ENCODE assay signal across 12 cellular contexts in the genomic region with DNA sequence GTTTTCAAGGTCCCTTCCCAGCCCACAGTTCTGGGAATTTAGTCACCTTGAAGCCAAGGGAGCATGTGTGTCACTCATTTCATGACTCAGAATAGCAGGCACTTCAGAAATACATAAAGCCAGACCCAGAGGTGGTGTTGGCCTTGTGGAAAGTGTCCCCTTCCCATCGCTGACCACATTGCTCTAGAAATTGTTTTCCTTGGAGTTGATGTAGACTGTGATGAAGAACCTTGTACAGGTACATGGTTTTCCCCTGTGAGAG.
A peak's percentile ranks its signal among the peaks of the same experiment; 100 is the strongest.
DNase-seq lines count a peak whose midpoint lies in the region; ATAC-seq and TF ChIP-seq lines count a peak whose summit lies in the region.
"Had no signal": no experiment of that assay in that cellular context is flagged by ENCODE, and none has a peak within 500 bp of the region (broad histone marks: within the 10 kb centered on the region; RNA-seq: fewer than 3 reads in every experiment).

No MANE protein-coding gene starts in this region.

- peak overlapping the region; percentile 42 for H3K4me2 ChIP-seq in neural cell (ENCODE audit: low read length)

- no peak for TF ChIP-seq CTCF in neural cell (IDR thresholded peaks at IDR 0.05; ENCODE audit: poor library complexity, severe bottlenecking)

- H3K27ac Mint-ChIP-seq in central memory CD8-positive, alpha-beta T cell (ENCODE audit: low read depth), result no peak overlapping the region
- H3K27ac Mint-ChIP-seq in stimulated activated naive B cell treated with anti-CD40 and anti-IgM and Interleukin-4, amounts not matched to agents 10 μg/mL and 1 μg/mL and 100 μg/mL, for 72 hours, result no peak overlapping the region
- H3K27ac Mint-ChIP-seq: HFFc6 had no signal

- peaks cover 36% of the 10 kb centered on the region for H3K79me2 ChIP-seq in neural cell (replicated peaks; ENCODE audit: insufficient read depth, low read length)

- H3K4me3 ChIP-seq in neural cell (ENCODE audit: low read length), result peak overlapping the region; percentile 49

- DNase-seq in ACHN (peak; percentile 34), HK-2 (ENCODE audit: unreplicated experiment) (peak; percentile 0), hepatic stellate cell (ENCODE audit: low spot score) (no peak)
- no peak for DNase-seq in central memory CD8-positive, alpha-beta T cell (ENCODE audit: low spot score in 2 of 2)
- no peak for DNase-seq in stimulated activated naive B cell treated with anti-CD40 and anti-IgM and Interleukin-4, amounts not matched to agents 10 μg/mL and 1 μg/mL and 100 μg/mL, for 72 hours
- DNase-seq: HFFc6, left colon, NCI-H446 treated with DMSO at 0.1 percent for 48 hours had no signal

- peaks cover 69% of the 10 kb centered on the region for H3K4me1 Mint-ChIP-seq in central memory CD8-positive, alpha-beta T cell
- peaks cover 3 to 18% of the 10 kb centered on the region in 2 donors for H3K4me1 Mint-ChIP-seq in stimulated activated naive B cell treated with anti-CD40 and anti-IgM and Interleukin-4, amounts not matched to agents 10 μg/mL and 1 μg/mL and 100 μg/mL, for 72 hours

- no peaks in the 10 kb centered on the region for H3K9me2 ChIP-seq in neural cell (ENCODE audit: insufficient read depth, low read length)

- no peak overlapping the region for H2AFZ ChIP-seq in neural cell (ENCODE audit: low read depth, low read length)

- H3F3A ChIP-seq in neural cell (ENCODE audit: insufficient read depth, low read length, poor library complexity, severe bottlenecking), result no peaks in the 10 kb centered on the region

- H3K9me3 ChIP-seq in neural cell (ENCODE audit: low read length), result no peaks in the 10 kb centered on the region
- H3K9me3 ChIP-seq: neutrophil had no signal

- peak overlapping the region; percentile 80 for H3K27ac ChIP-seq in neural cell (ENCODE audit: low read length)
- H3K27ac ChIP-seq: neutrophil had no signal

- H3K4me3 Mint-ChIP-seq in central memory CD8-positive, alpha-beta T cell, result peak overlapping the region; percentile 16
- no peak overlapping the region for H3K4me3 Mint-ChIP-seq in stimulated activated naive B cell treated with anti-CD40 and anti-IgM and Interleukin-4, amounts not matched to agents 10 μg/mL and 1 μg/mL and 100 μg/mL, for 72 hours

- TF ChIP-seq EP300 in neural cell (conservative IDR thresholded peaks at IDR 0.05; ENCODE audit: poor library complexity, severe bottlenecking), result no peak

- H3K9me3 Mint-ChIP-seq in central memory CD8-positive, alpha-beta T cell, result no peaks in the 10 kb centered on the region
- H3K9me3 Mint-ChIP-seq in stimulated activated naive B cell treated with anti-CD40 and anti-IgM and Interleukin-4, amounts not matched to agents 10 μg/mL and 1 μg/mL and 100 μg/mL, for 72 hours, result no peaks in the 10 kb centered on the region

- ATAC-seq in central memory CD8-positive, alpha-beta T cell (replicated peaks; ENCODE audit: extremely low read depth, poor library complexity, severe bottlenecking), result no peak
- ATAC-seq in GM21723 (IDR thresholded peaks at IDR 0.05; ENCODE audit: unreplicated experiment) (no peak), HG03097 (IDR thresholded peaks at IDR 0.05; ENCODE audit: low FRiP score, unreplicated experiment) (no peak)
- ATAC-seq in stimulated activated naive B cell treated with anti-CD40 and anti-IgM and Interleukin-4, amounts not matched to agents 10 μg/mL and 1 μg/mL and 100 μg/mL, for 72 hours (replicated peaks), result no peak
- ATAC-seq: left colon had no signal

- no peaks in the 10 kb centered on the region for H4K20me1 ChIP-seq in neural cell (ENCODE audit: insufficient read depth)

- TF ChIP-seq RAD21 in neural cell (conservative IDR thresholded peaks at IDR 0.05), result no peak

- H3K9ac ChIP-seq in neural cell (ENCODE audit: low read length), result peak overlapping the region; percentile 47

- no peaks in the 10 kb centered on the region for H3K27me3 Mint-ChIP-seq in central memory CD8-positive, alpha-beta T cell
- H3K27me3 Mint-ChIP-seq in stimulated activated naive B cell treated with anti-CD40 and anti-IgM and Interleukin-4, amounts not matched to agents 10 μg/mL and 1 μg/mL and 100 μg/mL, for 72 hours, result peaks cover 18 to 31% of the 10 kb centered on the region in 2 donors

- no peaks in the 10 kb centered on the region for H3K36me3 ChIP-seq in neural cell (ENCODE audit: insufficient read depth, low read length)
- H3K36me3 ChIP-seq: neutrophil had no signal

- peaks cover 3% of the 10 kb centered on the region for H3K36me3 Mint-ChIP-seq in central memory CD8-positive, alpha-beta T cell (ENCODE audit: insufficient read depth)
- no peaks in the 10 kb centered on the region for H3K36me3 Mint-ChIP-seq in stimulated activated naive B cell treated with anti-CD40 and anti-IgM and Interleukin-4, amounts not matched to agents 10 μg/mL and 1 μg/mL and 100 μg/mL, for 72 hours

- in situ Hi-C loops in ACHN (cut with HindIII; ENCODE audit: low pct_ligation_motif_present, low pct_unique_long_range_greater_than_20kb, low sequenced_read_pairs), result no loop called here

- H3K27me3 ChIP-seq in neural cell (ENCODE audit: insufficient read depth, low read depth, low read length), result no peaks in the 10 kb centered on the region
- H3K27me3 ChIP-seq: neutrophil had no signal

TF ChIP-seq in neural cell, 6 proteins besides CTCF, POLR2A, EP300 and RAD21:
- TF ChIP-seq TAF1 (IDR thresholded peaks at IDR 0.05; ENCODE audit: low read depth) (no peak), SMC3 (conservative IDR thresholded peaks at IDR 0.05; ENCODE audit: poor library complexity) (no peak), MXI1 (conservative IDR thresholded peaks at IDR 0.05; ENCODE audit: poor library complexity, severe bottlenecking) (no peak), REST (IDR thresholded peaks at IDR 0.05; ENCODE audit: borderline replicate concordance) (no peak), POLR2AphosphoS5 (IDR thresholded peaks at IDR 0.05) (no peak), EZH2 (IDR thresholded peaks at IDR 0.05; ENCODE audit: borderline replicate concordance, insufficient read depth, low read length, poor library complexity, severe bottlenecking) (no peak)

Comparison
In these comparisons a context has a peak if more than half of its experiments do, and no peak if none do; other contexts are left out.
1. DNase-seq: peak in ACHN (single experiment) and HK-2 (single experiment); none in central memory CD8-positive, alpha-beta T cell (0 of 2), hepatic stellate cell (single experiment) and stimulated activated naive B cell treated with anti-CD40 and anti-IgM and Interleukin-4, amounts not matched to agents 10 μg/mL and 1 μg/mL and 100 μg/mL, for 72 hours (single experiment).